1 cellular context compared by ENCODE assay signal in the genomic region with DNA sequence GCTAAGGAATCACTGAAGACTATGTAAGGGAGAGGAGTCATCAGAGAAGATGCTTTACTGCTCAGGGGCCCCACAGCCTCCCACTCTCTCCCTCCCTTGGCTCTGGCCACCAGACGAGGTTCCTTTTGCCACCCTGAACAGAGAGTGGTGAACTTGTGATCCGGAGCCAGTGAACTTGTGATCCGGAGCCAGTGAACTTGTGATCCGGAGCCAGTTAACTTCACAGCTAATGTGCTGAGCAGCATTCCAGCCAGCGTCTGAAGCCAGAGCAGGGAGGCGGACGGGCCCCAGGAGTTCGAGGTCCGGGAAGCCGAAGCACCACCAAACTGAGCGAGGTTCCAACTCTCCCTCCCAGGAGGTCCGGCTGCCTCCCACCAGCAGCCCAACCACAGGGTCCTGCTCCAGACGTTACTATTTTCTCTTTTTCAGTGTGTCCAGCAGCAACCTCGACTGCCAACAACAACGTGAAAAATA.
TF ChIP-seq lines count a peak whose summit lies in the region.

No MANE protein-coding gene starts in this region.

TF ChIP-seq in K562, 482 proteins besides CTCF, POLR2A, EP300 and RAD21 (continued from another document):
- TF ChIP-seq NFE2L1 (tag; IDR thresholded peaks at IDR 0.05; ENCODE audit: borderline replicate concordance, low read depth) (no peak), BRCA1 (IDR thresholded peaks at IDR 0.05) (no peak), BRCA1 (CRISPR knock-in tag; IDR thresholded peaks at IDR 0.05) (no peak), RBM15 (IDR thresholded peaks at IDR 0.05; ENCODE audit: insufficient read depth, low read length) (no peak), GABPA (tag; conservative IDR thresholded peaks at IDR 0.05; ENCODE audit: low read depth) (no peak), ZBTB17 (CRISPR knock-in tag; IDR thresholded peaks at IDR 0.05) (no peak)
- TF ChIP-seq, protein P1, sequence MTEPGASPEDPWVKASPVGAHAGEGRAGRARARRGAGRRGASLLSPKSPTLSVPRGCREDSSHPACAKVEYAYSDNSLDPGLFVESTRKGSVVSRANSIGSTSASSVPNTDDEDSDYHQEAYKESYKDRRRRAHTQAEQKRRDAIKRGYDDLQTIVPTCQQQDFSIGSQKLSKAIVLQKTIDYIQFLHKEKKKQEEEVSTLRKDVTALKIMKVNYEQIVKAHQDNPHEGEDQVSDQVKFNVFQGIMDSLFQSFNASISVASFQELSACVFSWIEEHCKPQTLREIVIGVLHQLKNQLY (CRISPR knock-in tag; conservative IDR thresholded peaks at IDR 0.05), result no peak
